In genomic region chr18:24378598-24378997, GRCh38 we compare ENCODE assay signal across 1 cellular context.
TF ChIP-seq lines count a peak whose summit lies in the region.

No MANE protein-coding gene starts in this region.

TF ChIP-seq in H1, 55 proteins besides CTCF, POLR2A, EP300 and RAD21:
- TF ChIP-seq CHD7 (IDR thresholded peaks at IDR 0.05; ENCODE audit: insufficient replicate concordance, low read length) (peak; percentile 62), ATF2 (IDR thresholded peaks at IDR 0.05; ENCODE audit: low read length) (peak; percentile 58; the same call in 1 of the 2 replicates), USF2 (IDR thresholded peaks at IDR 0.05; ENCODE audit: low read length) (no peak), SIX5 (IDR thresholded peaks at IDR 0.05; ENCODE audit: low read depth, low read length) (no peak), HDAC6 (IDR thresholded peaks at IDR 0.05; ENCODE audit: low read depth, low read length) (no peak), CHD1 (IDR thresholded peaks at IDR 0.05; ENCODE audit: low read depth, low read length) (no peak), NRF1 (IDR thresholded peaks at IDR 0.05; ENCODE audit: low read depth, low read length) (no peak), SAP30 (IDR thresholded peaks at IDR 0.05; ENCODE audit: insufficient read depth, insufficient replicate concordance, low read length) (no peak), KDM5A (IDR thresholded peaks at IDR 0.05; ENCODE audit: low read length) (no peak), HDAC2 (IDR thresholded peaks at IDR 0.05; ENCODE audit: borderline replicate concordance in 1 of 2, low read depth in 2 of 2, low read length in 2 of 2) (peak in 1 of 2 experiments; percentile 91; a peak in 1 of 4 replicates), FOSL1 (IDR thresholded peaks at IDR 0.05; ENCODE audit: insufficient read depth, low read depth, low read length) (no peak), TBP (IDR thresholded peaks at IDR 0.05; ENCODE audit: low read depth, low read length) (no peak), CTBP2 (IDR thresholded peaks at IDR 0.05; ENCODE audit: borderline replicate concordance, insufficient read depth, insufficient read length, low read length) (no peak), SP1 (IDR thresholded peaks at IDR 0.05; ENCODE audit: low read depth, low read length) (no peak), NANOG (IDR thresholded peaks at IDR 0.05; ENCODE audit: insufficient read depth, low read depth, low read length, poor library complexity, severe bottlenecking) (peak; percentile 11), KDM1A (IDR thresholded peaks at IDR 0.05; ENCODE audit: borderline replicate concordance, low read length) (no peak), TCF12 (IDR thresholded peaks at IDR 0.05; ENCODE audit: low read depth, low read length) (no peak), CREB1 (IDR thresholded peaks at IDR 0.05) (no peak), ATF3 (IDR thresholded peaks at IDR 0.05; ENCODE audit: insufficient read depth, low read depth, low read length) (no peak), ZNF274 (IDR thresholded peaks at IDR 0.05; ENCODE audit: borderline replicate concordance, extremely low read depth, low read length) (no peak), CBX8 (IDR thresholded peaks at IDR 0.05; ENCODE audit: borderline replicate concordance, low read depth, low read length) (no peak), YY1 (IDR thresholded peaks at IDR 0.05; ENCODE audit: low read depth, low read length) (no peak)
TF ChIP-seq in H1: peak in this region for 4.
